ENCODE assay signal across 20 cellular contexts in the genomic region with DNA sequence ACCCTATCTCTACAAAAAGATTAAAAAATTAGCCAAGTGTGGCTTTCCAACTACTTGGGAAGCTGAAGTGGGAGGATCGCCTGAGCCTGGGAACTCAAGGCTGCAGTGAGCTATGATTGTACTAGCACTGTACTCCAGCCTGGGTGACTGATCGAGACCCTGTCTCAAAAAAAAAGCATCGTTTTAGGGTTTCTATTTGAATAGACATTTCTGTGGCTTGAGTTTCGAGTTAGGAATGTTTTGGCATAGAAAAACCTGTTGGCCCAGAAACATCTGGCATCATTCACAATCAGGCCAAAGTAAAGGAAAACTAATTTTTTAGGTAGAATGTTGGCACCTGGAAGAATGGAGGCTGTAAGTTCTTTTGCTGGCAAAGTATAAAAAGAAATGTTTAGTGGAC.
A peak's percentile ranks its signal among the peaks of the same experiment; 100 is the strongest.
DNase-seq lines count a peak whose midpoint lies in the region; ATAC-seq, FAIRE-seq and TF ChIP-seq lines count a peak whose summit lies in the region.
"Had no signal": no experiment of that assay in that cellular context is flagged by ENCODE, and none has a peak within 500 bp of the region (broad histone marks: within the 10 kb centered on the region; RNA-seq: fewer than 3 reads in every experiment).

No MANE protein-coding gene starts in this region.

- no peaks in the 10 kb centered on the region for H3K36me3 Mint-ChIP-seq in osteocyte (ENCODE audit: unreplicated experiment)
- H3K36me3 Mint-ChIP-seq: CD14-positive monocyte had no signal

- H3K36me3 ChIP-seq in HEK293 (ENCODE audit: control insufficient read depth in 2 of 2, insufficient read depth in 1 of 2, low read length in 2 of 2) (no peaks in the 10 kb centered on the region), GM12878 (ENCODE audit: control insufficient read depth in 2 of 2, insufficient read depth in 2 of 2, low read length in 1 of 2) (no peaks in the 10 kb centered on the region)
- H3K36me3 ChIP-seq: cardiac muscle cell, SJSA1 had no signal

- no peak for TF ChIP-seq EP300 in GM12878 (IDR thresholded peaks at IDR 0.05; ENCODE audit: borderline replicate concordance in 1 of 2, control insufficient read depth in 1 of 2, low read depth in 2 of 2, low read length in 2 of 2)

- CTCF ChIA-PET in HEK293 (lab: Yijun Ruan, JAX) (no interaction called here), GM12878 (lab: Yijun Ruan, JAX) (interaction anchor here (0.8 to 1.2 kb wide), 2 partner anchors 15 to 20 kb away, joined by 3 to 4 read pairs; no protein-coding TSS in a partner anchor)

- WGBS in GM12878 (ENCODE audit: insufficient coverage, insufficient replicate concordance, low lambda C conversion rate, missing lambda C conversion rate): 15% methylated on average over 4 of the region's 4 CpGs

- H3K4me3 Mint-ChIP-seq in osteocyte (ENCODE audit: unreplicated experiment): no peak overlapping the region
- H3K4me3 Mint-ChIP-seq: activated T-cell treated with anti-CD3 and anti-CD28 coated beads, Interleukin-2, amount 50 U/mL, for 24 hours; CD14-positive monocyte; HFFc6 had no signal

- H3K27ac Mint-ChIP-seq in osteocyte (ENCODE audit: unreplicated experiment): peak overlapping the region; percentile 72
- H3K27ac Mint-ChIP-seq: activated T-cell treated with anti-CD3 and anti-CD28 coated beads, Interleukin-2, amount 50 U/mL, for 24 hours; HFFc6 had no signal

- peak; percentile 77 for DNase-seq in AG10803 (ENCODE audit: low read depth)
- no peak for DNase-seq in GM12878 (ENCODE audit: low read depth, low spot score)
- no peak for DNase-seq in osteocyte (ENCODE audit: extremely low spot score, unreplicated experiment)
- DNase-seq in coronary artery (ENCODE audit: low spot score): no peak
- no peak for DNase-seq in NCI-H748 treated with DMSO at 0.1 percent for 48 hours (lab: John Stamatoyannopoulos, UW)
- DNase-seq: activated gamma-delta T cell treated with Interleukin-2 at 50 U/mL for 16 hours; activated T-cell treated with anti-CD3 and anti-CD28 coated beads, Interleukin-2, amount 50 U/mL, for 24 hours; Calu3; HFFc6; IMR-90; NCI-H1105 treated with DMSO at 0.1 percent for 48 hours; NCI-H2081; psoas muscle had no signal

- H3K79me2 ChIP-seq in GM12878 (ENCODE audit: control insufficient read depth, insufficient read depth, low read length): peaks cover 11% of the 10 kb centered on the region; the same call in 1 of the 2 replicates

- no peaks in the 10 kb centered on the region for H3K9me3 ChIP-seq in HEK293 (ENCODE audit: control insufficient read depth, insufficient read depth, low read depth, low read length)
- no peaks in the 10 kb centered on the region; the same call in 2 of the 3 replicates for H3K9me3 ChIP-seq in GM12878 (replicated peaks; ENCODE audit: control insufficient read depth, insufficient read depth, low read length)
- H3K9me3 ChIP-seq: psoas muscle, SJSA1 had no signal

- peak overlapping the region; percentile 28; the same call in 1 of the 2 replicates for H3K4me2 ChIP-seq in GM12878 (ENCODE audit: control insufficient read depth, insufficient read depth)

- no peak for TF ChIP-seq RAD21 in GM12878 (IDR thresholded peaks at IDR 0.05; ENCODE audit: insufficient read depth, low read depth, low read length)

- H3K9ac ChIP-seq in GM12878 (ENCODE audit: control insufficient read depth, insufficient read depth, low read length): no peak overlapping the region

- no peak overlapping the region for H2AFZ ChIP-seq in GM12878 (ENCODE audit: control insufficient read depth, low read depth, low read length)

- intact Hi-C loops in GM12878 (cut with micrococcal nuclease; ENCODE audit: unreplicated experiment): loop anchor here (10.0 kb wide), 1 partner anchor 1024 kb away; no protein-coding TSS in a partner anchor

- POLR2A ChIA-PET in HEK293 (lab: Yijun Ruan, JAX): interaction anchor here (0.6 kb wide), 3 partner anchors 12 to 105 kb away, joined by 3 to 4 read pairs (median 3); no protein-coding TSS in a partner anchor
- POLR2A ChIA-PET in GM12878 (lab: Charles Lee): interaction anchor here (0.5 to 1.2 kb wide), 5 partner anchors 11 to 67 kb away, joined by 3 to 12 read pairs (median 4); no protein-coding TSS in a partner anchor

- no peak for FAIRE-seq in GM12878 (lab: Jason Lieb, UNC)
- FAIRE-seq: GM19239 had no signal

- peaks cover 10% of the 10 kb centered on the region; the same call in 1 of the 2 replicates for H3K4me1 ChIP-seq in HEK293 (ENCODE audit: control insufficient read depth, insufficient read depth, low read length)
- H3K4me1 ChIP-seq in GM12878 (ENCODE audit: control insufficient read depth, insufficient read depth, low read length): peaks cover 27% of the 10 kb centered on the region
- H3K4me1 ChIP-seq: psoas muscle, SJSA1 had no signal

- ATAC-seq in GM12878 (peak; percentile 13; the same call in 1 of the 3 replicates), GM21786 (IDR thresholded peaks at IDR 0.05; ENCODE audit: unreplicated experiment) (no peak), GM21737 (IDR thresholded peaks at IDR 0.05; ENCODE audit: unreplicated experiment) (no peak)
- ATAC-seq: psoas muscle had no signal

- no peaks in the 10 kb centered on the region for H3K27me3 ChIP-seq in GM12878 (replicated peaks in 1 of 2; ENCODE audit: control insufficient read depth in 2 of 2, insufficient read depth in 2 of 2, low read length in 1 of 2)
- H3K27me3 ChIP-seq: cardiac muscle cell, SJSA1 had no signal

- H3K4me3 ChIP-seq in AG10803 (ENCODE audit: low read length): no peak overlapping the region
- no peak overlapping the region for H3K4me3 ChIP-seq in HEK293 (ENCODE audit: low read depth, low read length)
- no peak overlapping the region for H3K4me3 ChIP-seq in GM12878
- no peak overlapping the region for H3K4me3 ChIP-seq in coronary artery
- H3K4me3 ChIP-seq: cardiac muscle cell, psoas muscle, SJSA1 had no signal

- H3K27me3 Mint-ChIP-seq in osteocyte (ENCODE audit: unreplicated experiment): no peaks in the 10 kb centered on the region
- H3K27me3 Mint-ChIP-seq: activated T-cell treated with anti-CD3 and anti-CD28 coated beads, Interleukin-2, amount 50 U/mL, for 24 hours had no signal

- no peaks in the 10 kb centered on the region for H3K9me3 Mint-ChIP-seq in osteocyte (ENCODE audit: unreplicated experiment)
- H3K9me3 Mint-ChIP-seq: activated T-cell treated with anti-CD3 and anti-CD28 coated beads, Interleukin-2, amount 50 U/mL, for 24 hours; CD14-positive monocyte had no signal

- TF ChIP-seq POLR2A in GM12878 (IDR thresholded peaks at IDR 0.05; ENCODE audit: low read depth, low read length): no peak

- TF ChIP-seq CTCF in AG10803 (conservative IDR thresholded peaks at IDR 0.05; ENCODE audit: low read length) (no peak), HEK293 (tag by site-specific recombination; IDR thresholded peaks at IDR 0.05) (no peak), GM12878 (IDR thresholded peaks at IDR 0.05 in 2 of 3, conservative IDR thresholded peaks at IDR 0.05 in 1 of 3; ENCODE audit: control insufficient read depth in 2 of 3, extremely low read depth in 1 of 3, insufficient read depth in 1 of 3, low read depth in 3 of 3, low read length in 3 of 3) (no peak), osteocyte (IDR thresholded peaks at IDR 0.05) (no peak), coronary artery (IDR thresholded peaks at IDR 0.05) (no peak)

- no TSS peak for BruUV-seq in GM12878 (replicated peaks; lab: Mats Ljungman, UMichigan)

- H3K27ac ChIP-seq in HEK293 (ENCODE audit: extremely low read depth, low read depth, low read length): no peak overlapping the region
- no peak overlapping the region for H3K27ac ChIP-seq in GM12878 (ENCODE audit: control insufficient read depth, insufficient read depth)
- no peak overlapping the region for H3K27ac ChIP-seq in coronary artery
- H3K27ac ChIP-seq: cardiac muscle cell, psoas muscle, SJSA1 had no signal

- no peaks in the 10 kb centered on the region for H4K20me1 ChIP-seq in GM12878 (ENCODE audit: control insufficient read depth, insufficient read depth)

- RAD21 ChIA-PET in GM12878 (lab: Charles Lee; ENCODE audit: unreplicated experiment): interaction anchor here (0.6 to 1.3 kb wide), 6 partner anchors 9 to 220 kb away, joined by 3 to 4 read pairs (median 3); no protein-coding TSS in a partner anchor

- SMC1A ChIA-PET in GM12878 (lab: Charles Lee; ENCODE audit: uncharacterized antibody, unreplicated experiment): interaction anchor here (1.0 to 1.4 kb wide), 9 partner anchors 9 to 523 kb away, joined by 3 to 8 read pairs (median 3); no protein-coding TSS in a partner anchor

- in situ Hi-C loops in GM12878 (cut with MboI): no loop called here

- peaks cover 38% of the 10 kb centered on the region for H3K4me1 Mint-ChIP-seq in osteocyte (ENCODE audit: unreplicated experiment)

TF ChIP-seq in HEK293, 187 proteins besides CTCF, POLR2A, EP300 and RAD21 (continues in another document):
- TF ChIP-seq ZNF785 (tag by site-specific recombination; IDR thresholded peaks at IDR 0.05) (no peak), ZNF830 (tag by site-specific recombination; IDR thresholded peaks at IDR 0.05; ENCODE audit: low read depth) (no peak)
- TF ChIP-seq, protein P1, sequence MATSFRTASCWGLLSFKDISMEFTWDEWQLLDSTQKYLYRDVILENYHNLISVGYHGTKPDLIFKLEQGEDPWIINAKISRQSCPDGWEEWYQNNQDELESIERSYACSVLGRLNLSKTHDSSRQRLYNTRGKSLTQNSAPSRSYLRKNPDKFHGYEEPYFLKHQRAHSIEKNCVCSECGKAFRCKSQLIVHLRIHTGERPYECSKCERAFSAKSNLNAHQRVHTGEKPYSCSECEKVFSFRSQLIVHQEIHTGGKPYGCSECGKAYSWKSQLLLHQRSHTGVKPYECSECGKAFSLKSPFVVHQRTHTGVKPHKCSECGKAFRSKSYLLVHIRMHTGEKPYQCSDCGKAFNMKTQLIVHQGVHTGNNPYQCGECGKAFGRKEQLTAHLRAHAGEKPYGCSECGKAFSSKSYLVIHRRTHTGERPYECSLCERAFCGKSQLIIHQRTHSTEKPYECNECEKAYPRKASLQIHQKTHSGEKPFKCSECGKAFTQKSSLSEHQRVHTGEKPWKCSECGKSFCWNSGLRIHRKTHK (tag by site-specific recombination; IDR thresholded peaks at IDR 0.05): no peak

TF ChIP-seq in GM12878, 131 proteins besides CTCF, POLR2A, EP300 and RAD21 (continues in another document):
- no peak for TF ChIP-seq ETV6 (conservative IDR thresholded peaks at IDR 0.05 in 1 of 2, IDR thresholded peaks at IDR 0.05 in 1 of 2; ENCODE audit: borderline replicate concordance in 1 of 2, low read depth in 1 of 2)
- peak; percentile 56 for TF ChIP-seq JUNB (IDR thresholded peaks at IDR 0.05)
- no peak for TF ChIP-seq MTA2 (IDR thresholded peaks at IDR 0.05; ENCODE audit: low read depth)
- TF ChIP-seq, protein P2, sequence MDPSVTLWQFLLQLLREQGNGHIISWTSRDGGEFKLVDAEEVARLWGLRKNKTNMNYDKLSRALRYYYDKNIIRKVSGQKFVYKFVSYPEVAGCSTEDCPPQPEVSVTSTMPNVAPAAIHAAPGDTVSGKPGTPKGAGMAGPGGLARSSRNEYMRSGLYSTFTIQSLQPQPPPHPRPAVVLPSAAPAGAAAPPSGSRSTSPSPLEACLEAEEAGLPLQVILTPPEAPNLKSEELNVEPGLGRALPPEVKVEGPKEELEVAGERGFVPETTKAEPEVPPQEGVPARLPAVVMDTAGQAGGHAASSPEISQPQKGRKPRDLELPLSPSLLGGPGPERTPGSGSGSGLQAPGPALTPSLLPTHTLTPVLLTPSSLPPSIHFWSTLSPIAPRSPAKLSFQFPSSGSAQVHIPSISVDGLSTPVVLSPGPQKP (IDR thresholded peaks at IDR 0.05; ENCODE audit: low read depth, low read length): no peak
- TF ChIP-seq NFIC (IDR thresholded peaks at IDR 0.05; ENCODE audit: low read depth, low read length): 0 out of 2 replicates have a peak, but pooled peaks have one; percentile 8
